ENCODE assay signal across 8 cellular contexts in the genomic region with DNA sequence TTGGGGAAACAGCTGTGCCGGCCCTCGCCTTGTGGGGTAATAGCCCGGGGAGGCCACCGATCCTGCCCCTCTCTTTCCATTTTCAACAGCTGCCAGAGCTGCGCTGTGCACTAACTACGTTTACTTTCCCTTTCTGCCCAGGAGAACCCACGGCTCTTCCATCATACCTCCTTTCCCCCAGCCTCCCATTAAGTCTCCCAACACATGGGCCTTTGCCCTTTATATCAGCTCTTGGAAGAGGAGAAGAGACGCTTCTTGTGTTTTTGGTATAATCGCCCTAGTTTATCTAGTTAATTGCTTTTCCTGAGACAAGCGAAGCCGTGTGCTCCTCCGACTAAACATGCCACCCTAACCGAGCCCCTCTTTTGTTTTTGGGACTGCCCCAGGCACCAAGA. TPM values are rescaled to one million over a fixed set of nuclear protein-coding genes. Genes with fewer than 3 reads are reported as not detected.
A peak's percentile ranks its signal among the peaks of the same experiment; 100 is the strongest.
DNase-seq lines count a peak whose midpoint lies in the region; ATAC-seq and TF ChIP-seq lines count a peak whose summit lies in the region.

No MANE protein-coding gene starts in this region.

- intact Hi-C loops in Panc1 (cut with micrococcal nuclease; ENCODE audit: unreplicated experiment) = no loop called here

- H3K4me1 ChIP-seq in H9 (ENCODE audit: insufficient read depth, low read length) = no peaks in the 10 kb centered on the region
- peaks cover 17% of the 10 kb centered on the region for H3K4me1 ChIP-seq in Panc1 (ENCODE audit: control insufficient read depth, insufficient read depth, low read length)
- no peaks in the 10 kb centered on the region for H3K4me1 ChIP-seq in esophagus (ENCODE audit: control insufficient read depth in 2 of 2, insufficient read depth in 2 of 2, low read length in 1 of 2)
- H3K4me1 ChIP-seq in parathyroid adenoma = no peaks in the 10 kb centered on the region

- no peak overlapping the region for H3T11ph ChIP-seq in H9 (ENCODE audit: low read length)

- ATAC-seq in Panc1 = no peak
- no peak for ATAC-seq in GM21786 (IDR thresholded peaks at IDR 0.05; ENCODE audit: unreplicated experiment)
- ATAC-seq in GM21360 (IDR thresholded peaks at IDR 0.05; ENCODE audit: unreplicated experiment) = no peak

- H3K9me3 ChIP-seq in H9 (ENCODE audit: control insufficient read depth, low read depth, low read length) (no peaks in the 10 kb centered on the region), Panc1 (ENCODE audit: control insufficient read depth, insufficient read depth, low read depth, low read length) (no peaks in the 10 kb centered on the region), esophagus (ENCODE audit: control insufficient read depth in 2 of 2, insufficient read depth in 1 of 2, low read depth in 1 of 2, low read length in 1 of 2) (no peaks in the 10 kb centered on the region), parathyroid adenoma (ENCODE audit: control insufficient read depth, low read length) (no peaks in the 10 kb centered on the region)

- POLR2A ChIA-PET in Panc1 (lab: Charles Lee) = interaction anchor here (0.7 kb wide), 2 partner anchors 24 to 215 kb away, joined by 3 to 20 read pairs; no protein-coding TSS in a partner anchor

- H4K91ac ChIP-seq in H9 (ENCODE audit: insufficient read length, low read depth, low read length) = no peak overlapping the region

- no CpG with 5 or more reads among the region's 13 CpGs for WGBS in H9 (ENCODE audit: extremely low coverage, insufficient read length, low lambda C conversion rate)
- 0% methylated on average over 13 of the region's 13 CpGs for WGBS in esophagus, 2 donors

- H3K4me1 Mint-ChIP-seq in H9 = peaks cover 9 to 13% of the 10 kb centered on the region in 2 experiments

- no peak overlapping the region for H3K56ac ChIP-seq in H9 (ENCODE audit: insufficient read length, low read depth, low read length)

- H3K27ac ChIP-seq in C4-2B = peak overlapping the region; percentile 84
- H3K27ac ChIP-seq in H9 (ENCODE audit: insufficient read length, low read depth, low read length) = no peak overlapping the region
- H3K27ac ChIP-seq in Panc1 (ENCODE audit: low read length) = peak overlapping the region; percentile 92
- H3K27ac ChIP-seq in esophagus (ENCODE audit: low read depth in 2 of 2, low read length in 1 of 2) = peak overlapping the region; percentile 93 to 98
- peak overlapping the region; percentile 97 for H3K27ac ChIP-seq in parathyroid adenoma

- peak overlapping the region; percentile 84 to 98 (median 87) for H3K27ac Mint-ChIP-seq in H9

- H3K27me3 Mint-ChIP-seq in H9 (ENCODE audit: low read depth) = no peaks in the 10 kb centered on the region

- no peak overlapping the region for H2BK20ac ChIP-seq in H9 (ENCODE audit: low read depth, low read length, poor library complexity, severe bottlenecking)

- no peak overlapping the region for H2BK5ac ChIP-seq in H9 (ENCODE audit: insufficient read length, low read length)

- peaks cover 9% of the 10 kb centered on the region; the same call in 1 of the 2 replicates for H3K79me2 ChIP-seq in H9 (ENCODE audit: insufficient read depth, low read length)
- peaks cover 35% of the 10 kb centered on the region for H3K79me2 ChIP-seq in parathyroid adenoma

- no peak for DNase-seq in H9
- no peak for DNase-seq in Panc1 (ENCODE audit: low read depth, low spot score)
- no peak for DNase-seq in NCI-H446 treated with DMSO at 0.1 percent for 48 hours (lab: John Stamatoyannopoulos, UW)

- H3K4me3 Mint-ChIP-seq in H9 = peak overlapping the region; percentile 95 to 96

- H3K4ac ChIP-seq in H9 (ENCODE audit: low read depth, low read length) = no peak overlapping the region

- H2BK12ac ChIP-seq in H9 (ENCODE audit: insufficient read length, low read depth, low read length) = no peak overlapping the region

- CTCF ChIA-PET in Panc1 (lab: Charles Lee) = interaction anchor here (0.5 to 1.5 kb wide), 2 partner anchors 17 to 191 kb away, joined by 3 to 5 read pairs; no protein-coding TSS in a partner anchor

- in situ Hi-C loops in Panc1 (cut with HindIII; ENCODE audit: low pct_unique_long_range_greater_than_20kb, low sequenced_read_pairs) = no loop called here

- H3K4me3 ChIP-seq in Panc1 (ENCODE audit: low read depth in 2 of 2, low read length in 2 of 2) (peak overlapping the region; percentile 63 to 85), esophagus (ENCODE audit: low read depth in 1 of 2, low read length in 2 of 2) (peak overlapping the region; percentile 79 to 80), parathyroid adenoma (ENCODE audit: low read depth, low read length) (peak overlapping the region; percentile 98)

- H2AK5ac ChIP-seq in H9 (ENCODE audit: insufficient read length, low read length) = no peak overlapping the region

- no peaks in the 10 kb centered on the region for H3K27me3 ChIP-seq in H9 (ENCODE audit: insufficient read depth, low read length)
- no peaks in the 10 kb centered on the region for H3K27me3 ChIP-seq in Panc1 (ENCODE audit: control insufficient read depth, insufficient read depth, low read length)
- H3K27me3 ChIP-seq in esophagus (ENCODE audit: control insufficient read depth in 1 of 2, insufficient read depth in 2 of 2, low read length in 2 of 2) = no peaks in the 10 kb centered on the region
- H3K27me3 ChIP-seq in parathyroid adenoma (ENCODE audit: control insufficient read depth, insufficient read depth, low read length) = no peaks in the 10 kb centered on the region

- peaks cover 0 to 19% (median 11%) of the 10 kb centered on the region in 3 experiments; a peak in 5 of 7 replicates for H3K36me3 Mint-ChIP-seq in H9 (ENCODE audit: insufficient read depth in 1 of 3, low read depth in 3 of 3)

- no peak overlapping the region for H4K8ac ChIP-seq in H9 (replicated peaks; ENCODE audit: insufficient read length, low read depth, low read length)

- H3K9ac ChIP-seq in H9 (ENCODE audit: extremely low read depth, insufficient read length, low read length) (peak overlapping the region; percentile 87), parathyroid adenoma (peak overlapping the region; percentile 62)

- no peak overlapping the region for H4K5ac ChIP-seq in H9 (ENCODE audit: insufficient read length, low read depth, low read length)

- no TSS peak for BruUV-seq in Panc1 (replicated peaks; lab: Mats Ljungman, UMichigan)

- H3K23ac ChIP-seq in H9 (ENCODE audit: insufficient read length, low read depth, low read length) = no peak overlapping the region

- H3K36me3 ChIP-seq in Panc1 (ENCODE audit: control insufficient read depth, insufficient read depth, low read length) = no peaks in the 10 kb centered on the region; the same call in 1 of the 2 replicates
- no peaks in the 10 kb centered on the region for H3K36me3 ChIP-seq in esophagus (ENCODE audit: control insufficient read depth in 2 of 2, insufficient read depth in 2 of 2, low read length in 1 of 2)
- H3K36me3 ChIP-seq in parathyroid adenoma (ENCODE audit: control insufficient read depth, insufficient read depth, low read length) = no peaks in the 10 kb centered on the region

- peak overlapping the region; percentile 32 for H3K18ac ChIP-seq in H9 (ENCODE audit: insufficient read length, low read depth, low read length)

- no peaks in the 10 kb centered on the region for H4K20me1 ChIP-seq in H9 (ENCODE audit: control insufficient read depth, insufficient read depth, insufficient read length)

- no peak for TF ChIP-seq CTCF in C4-2B (conservative IDR thresholded peaks at IDR 0.05)
- no peak for TF ChIP-seq CTCF in H9 (conservative IDR thresholded peaks at IDR 0.05)
- no peak for TF ChIP-seq CTCF in Panc1 (IDR thresholded peaks at IDR 0.05)
- no peak for TF ChIP-seq CTCF in parathyroid adenoma (IDR thresholded peaks at IDR 0.05)

- H3K79me1 ChIP-seq in H9 (ENCODE audit: insufficient read depth, low read depth, low read length, poor library complexity, severe bottlenecking) = no peaks in the 10 kb centered on the region

- H3K4me2 ChIP-seq in H9 (ENCODE audit: insufficient read depth, insufficient read length, low read length) (peak overlapping the region; percentile 97), parathyroid adenoma (ENCODE audit: low read length) (peak overlapping the region; percentile 98)

- H2BK120ac ChIP-seq in H9 (ENCODE audit: low read depth, low read length, poor library complexity, severe bottlenecking) = no peak overlapping the region

- H3K14ac ChIP-seq in H9 (ENCODE audit: insufficient read depth, low read length) = peak overlapping the region; percentile 91

- H3K9me3 Mint-ChIP-seq in H9 = no peaks in the 10 kb centered on the region; a peak in 1 of 5 replicates

- no peak overlapping the region for H2BK15ac ChIP-seq in H9 (ENCODE audit: low read depth, low read length)

- H3K23me2 ChIP-seq in H9 (ENCODE audit: insufficient read length, low read depth, low read length, poor library complexity, severe bottlenecking) = peaks cover 10% of the 10 kb centered on the region

- H2AFZ ChIP-seq in H9 (ENCODE audit: low read length) (no peak overlapping the region), parathyroid adenoma (peak overlapping the region; percentile 96)

RNA-seq across cellular contexts. Expression of gene UBR2, which starts 0.7 kb away (rescaled TPM):
- total RNA-seq in H9 (2021) (16.1 and 18.7 TPM in 2 replicates), Panc1 (2021; ENCODE audit: unreplicated experiment) (19.1 TPM)
- polyA plus RNA-seq in Panc1 (2012; ENCODE audit: insufficient read length) = 8.3 TPM
- polyA plus RNA-seq in esophagus = 1 to 10 TPM; 5.5 to 7.7 TPM
